25 cellular contexts compared by ENCODE assay signal in the genomic region with DNA sequence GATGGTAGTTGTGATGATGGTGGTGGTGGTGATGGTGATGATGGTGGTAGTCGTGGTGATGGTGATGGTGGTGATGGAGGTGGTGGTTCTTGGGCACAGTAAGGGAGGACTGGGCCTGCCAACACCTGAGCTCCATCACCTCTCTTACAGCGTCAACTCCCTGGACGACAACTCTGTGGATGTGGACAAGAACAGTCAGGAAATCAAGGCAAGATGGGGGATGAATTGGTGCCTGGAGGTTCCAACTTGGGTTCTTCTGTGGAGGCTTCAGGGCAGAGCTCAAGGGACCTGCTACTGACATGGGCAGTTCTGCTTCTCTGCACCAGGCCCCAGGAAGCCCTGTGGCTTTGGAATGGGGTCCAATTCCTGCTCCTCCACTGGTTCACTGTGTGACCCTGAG. TPM values are rescaled to one million over a fixed set of nuclear protein-coding genes. Genes with fewer than 3 reads are reported as not detected.
"Had no signal": no experiment of that assay in that cellular context is flagged by ENCODE, and none has a peak within 500 bp of the region (broad histone marks: within the 10 kb centered on the region; RNA-seq: fewer than 3 reads in every experiment).

No MANE protein-coding gene starts in this region.

- H3K9ac ChIP-seq: parathyroid adenoma had no signal

- H3K4me3 ChIP-seq: ovary, psoas muscle, right lobe of liver, sigmoid colon, stomach, thoracic aorta, thyroid gland, tibial nerve, upper lobe of right lung, vagina had no signal

- H3K27ac ChIP-seq: ovary, parathyroid adenoma, psoas muscle, right lobe of liver, sigmoid colon, stomach, thoracic aorta, thyroid gland, tibial nerve, upper lobe of right lung, vagina had no signal

- ATAC-seq: naive thymus-derived CD8-positive, alpha-beta T cell; natural killer cell treated with Interleukin-12 subunit alpha and Interleukin-12 subunit beta and Interleukin-15 and Interleukin-18, amount 100 ng/mL, for 72 hours; psoas muscle; right cardiac atrium; right lobe of liver; stimulated activated effector memory CD8-positive, alpha-beta T cell treated with anti-CD3 and anti-CD28 coated beads, Interleukin-12 subunit alpha, Interleukin-12 subunit beta, amount 100 ng/mL, for 72 hours; stimulated activated naive B cell treated with anti-CD40 and anti-IgM and Interleukin-4, amounts not matched to agents 10 μg/mL and 1 μg/mL and 100 μg/mL, for 72 hours; upper lobe of right lung had no signal

- DNase-seq: naive thymus-derived CD8-positive, alpha-beta T cell; nephron progenitor cell; occipital lobe; ovary; psoas muscle; right cardiac atrium; right lobe of liver; sigmoid colon; small intestine; stimulated activated CD4-positive, alpha-beta T cell treated with anti-CD3 and anti-CD28 coated beads, Interleukin-15, amount 100 ng/mL, for 24 hours; stimulated activated CD4-positive, alpha-beta T cell treated with anti-CD3 and anti-CD28 coated beads, Interleukin-2, amount 100 ng/mL, for 24 hours; stimulated activated CD4-positive, alpha-beta T cell treated with anti-CD3 and anti-CD28 coated beads, Interleukin-2, amount 100 ng/mL, for 48 hours; stimulated activated CD4-positive, alpha-beta T cell treated with anti-CD3 and anti-CD28 coated beads, Interleukin-4, amount 100 ng/mL, for 24 hours; stimulated activated naive B cell treated with anti-CD40 and anti-IgM and Interleukin-4, amounts not matched to agents 10 μg/mL and 1 μg/mL and 100 μg/mL, for 72 hours; stimulated activated naive CD4-positive, alpha-beta T cell treated with Interleukin-2 at 50 U/mL for 16 hours; stomach; thyroid gland; upper lobe of right lung had no signal

- H3K27me3 ChIP-seq: ovary, right lobe of liver, thyroid gland, vagina had no signal

- H3K9me3 ChIP-seq: ovary, psoas muscle, right lobe of liver, sigmoid colon, stomach, thoracic aorta, thyroid gland, tibial nerve, upper lobe of right lung, vagina had no signal

- H2AFZ ChIP-seq: parathyroid adenoma had no signal

- H3K4me1 ChIP-seq: parathyroid adenoma, psoas muscle, right lobe of liver, thyroid gland, upper lobe of right lung, vagina had no signal

- H3K36me3 ChIP-seq: ovary, right lobe of liver, sigmoid colon, stomach, thoracic aorta, thyroid gland, tibial nerve, upper lobe of right lung, vagina had no signal

RNA-seq across cellular contexts. Expression of gene SNCB, which starts 37.8 kb away (rescaled TPM):
- polyA plus RNA-seq: naive thymus-derived CD8-positive, alpha-beta T cell; stomach had no signal

RNA-seq across cellular contexts. Expression of gene EIF4E1B, which starts 37.9 kb away (rescaled TPM):
- polyA plus RNA-seq: naive thymus-derived CD8-positive, alpha-beta T cell; right cardiac atrium; sigmoid colon; stomach; urinary bladder had no signal

RNA-seq across cellular contexts. Expression of gene CDHR2, which starts 43.4 kb away (rescaled TPM):
- polyA plus RNA-seq: right cardiac atrium, urinary bladder had no signal
